ENCODE assay signal across 18 cellular contexts in the genomic region with DNA sequence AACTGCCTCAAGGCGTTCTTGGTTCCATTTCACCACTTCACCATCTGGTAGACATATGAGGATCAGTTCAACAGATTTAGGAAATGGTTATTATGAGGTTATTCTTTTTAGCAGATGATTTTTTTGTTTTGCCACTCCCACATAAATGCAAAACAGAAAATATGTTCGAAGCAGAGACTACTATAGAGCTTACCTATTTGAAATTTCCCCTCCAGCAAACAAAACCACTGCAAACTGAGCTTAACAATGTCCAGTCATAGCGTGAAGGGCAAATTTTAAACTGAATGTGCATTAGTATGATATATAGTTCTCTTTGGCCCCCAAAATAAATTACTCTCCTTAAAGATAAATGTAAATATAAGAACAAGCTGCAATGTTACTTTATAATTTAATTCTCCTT.
"Had no signal": no experiment of that assay in that cellular context is flagged by ENCODE, and none has a peak within 500 bp of the region (broad histone marks: within the 10 kb centered on the region; RNA-seq: fewer than 3 reads in every experiment).

No MANE protein-coding gene starts in this region.

- H3K27ac ChIP-seq: KMS-11, PC-9 had no signal

- H3K4me3 ChIP-seq: MG63, PC-9 had no signal

- H3K4me2 ChIP-seq: KMS-11, PC-9 had no signal

- H3K27me3 ChIP-seq: MG63 had no signal

- H3K9ac ChIP-seq: KMS-11 had no signal

- H3K9me3 ChIP-seq: MG63 had no signal

- H2AFZ ChIP-seq: PC-9 had no signal

- DNase-seq: activated CD4-positive, alpha-beta T cell treated with anti-CD3 and anti-CD28 coated beads for 4 hours; activated CD4-positive, alpha-beta T cell treated with anti-CD3 and anti-CD28 coated beads, Interleukin-2, amount 50 U/mL, for 4 hours; activated CD8-positive, alpha-beta memory T cell treated with anti-CD3 and anti-CD28 coated beads, Interleukin-2, amount 10 ng/mL, durations not matched to agents 7 days and 5 days; activated gamma-delta T cell; activated naive CD4-positive, alpha-beta T cell treated with anti-CD3 and anti-CD28 coated beads, Interleukin-2, amount 10 ng/mL, durations not matched to agents 7 days and 5 days; activated naive CD8-positive, alpha-beta T cell treated with anti-CD3 and anti-CD28 coated beads for 36 hours; activated T-cell treated with anti-CD3 and anti-CD28 coated beads, Interleukin-2, amount 50 U/mL, for 4 hours; cerebellar nuclear complex; MG63; NCI-H1105; NCI-H1436 treated with DMSO at 0.1 percent for 48 hours; NCI-H187; NCI-H2081; NCI-H510A treated with DMSO at 0.1 percent for 48 hours; PC-9; SHP77 treated with DMSO at 0.1 percent for 48 hours had no signal

- ATAC-seq: activated CD4-positive, CD25-positive, alpha-beta regulatory T cell treated with anti-CD3 and anti-CD28 coated beads, Interleukin-2, amount 50 U/mL, for 24 hours; activated CD8-positive, alpha-beta memory T cell treated with anti-CD3 and anti-CD28 coated beads, Interleukin-2, amount 10 ng/mL, durations not matched to agents 7 days and 5 days; activated T-cell treated with anti-CD3 and anti-CD28 coated beads, Interleukin-2, amount 50 U/mL, for 4 hours had no signal

- H3K36me3 ChIP-seq: MG63 had no signal
